ENCODE assay signal across 13 cellular contexts in the genomic region with DNA sequence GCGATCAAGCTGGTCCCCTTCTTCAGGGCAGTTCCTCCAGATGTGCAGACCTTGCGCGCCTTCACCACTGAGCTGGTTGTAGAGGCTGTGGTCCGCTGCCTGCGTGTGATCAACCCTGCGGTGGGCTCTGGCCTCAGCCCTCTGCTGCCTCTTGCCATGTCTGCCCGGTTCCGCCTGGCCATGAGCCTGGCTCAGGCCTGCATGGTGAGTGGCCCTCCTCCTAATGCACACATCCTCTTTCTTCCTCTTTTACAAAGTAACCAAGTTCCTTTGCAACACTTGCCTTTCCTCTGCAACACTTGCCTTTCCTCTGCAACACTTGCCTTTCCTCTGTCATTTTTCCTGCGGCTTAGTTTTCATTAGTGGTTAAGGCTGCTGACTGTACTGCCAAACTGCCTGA. TPM values are rescaled to one million over a fixed set of nuclear protein-coding genes. Genes with fewer than 3 reads are reported as not detected.
A peak's percentile ranks its signal among the peaks of the same experiment; 100 is the strongest.
DNase-seq lines count a peak whose midpoint lies in the region; ATAC-seq lines count a peak whose summit lies in the region.
"Had no signal": no experiment of that assay in that cellular context is flagged by ENCODE, and none has a peak within 500 bp of the region (broad histone marks: within the 10 kb centered on the region; RNA-seq: fewer than 3 reads in every experiment).

No MANE protein-coding gene starts in this region.

- H3K18ac ChIP-seq in neuronal stem cell (ENCODE audit: low read length), result no peak overlapping the region

- H3K23ac ChIP-seq in neuronal stem cell (ENCODE audit: low read depth, low read length, poor library complexity), result no peak overlapping the region

- WGBS in neuronal stem cell (ENCODE audit: extremely low coverage in 2 of 2, insufficient read length in 2 of 2, insufficient replicate concordance in 1 of 2), 2 donors, result no CpG with 5 or more reads among the region's 9 CpGs

- H3K4ac ChIP-seq in neuronal stem cell (ENCODE audit: low read length), result no peak overlapping the region

- H2AFZ ChIP-seq in Karpas-422 (ENCODE audit: low read length) (no peak overlapping the region), neuronal stem cell (ENCODE audit: low read length) (no peak overlapping the region)

- no peak overlapping the region for H2BK120ac ChIP-seq in neuronal stem cell (ENCODE audit: low read depth, low read length)

- no peak overlapping the region for H2BK5ac ChIP-seq in neuronal stem cell (ENCODE audit: low read length)

- no peak overlapping the region for H2BK15ac ChIP-seq in neuronal stem cell (ENCODE audit: low read length)

- DNase-seq in activated CD4-positive, alpha-beta T cell treated with anti-CD3 and anti-CD28 coated beads, Interleukin-2, amount 10 ng/mL, durations not matched to agents 24 days and 14 days, result no peak
- DNase-seq in activated CD4-positive, alpha-beta T cell treated with anti-CD3 and anti-CD28 coated beads, Interleukin-2, amount 50 U/mL, for 48 hours, result no peak
- DNase-seq in Karpas-422 (peak; percentile 48), neuronal stem cell (ENCODE audit: low spot score) (no peak), G401 (ENCODE audit: low spot score) (no peak), epidermal melanocyte (ENCODE audit: insufficient read length, low spot score) (no peak)
- DNase-seq: NCI-H2171, SK-N-SH, small intestine had no signal

- no peak overlapping the region for H2AK5ac ChIP-seq in neuronal stem cell (ENCODE audit: low read depth, low read length)

- peaks cover 12% of the 10 kb centered on the region for H3K4me1 Mint-ChIP-seq in activated CD4-positive, alpha-beta T cell treated with anti-CD3 and anti-CD28 coated beads, Interleukin-2, amount 10 ng/mL, durations not matched to agents 24 days and 14 days
- H3K4me1 Mint-ChIP-seq in activated T-helper 17 cell treated with anti-CD3 and anti-CD28 coated beads, Interleukin-2, amount 50 U/mL, for 72 hours, result peaks cover 6% of the 10 kb centered on the region

- H3K79me1 ChIP-seq in neuronal stem cell (ENCODE audit: low read depth, low read length), result no peaks in the 10 kb centered on the region

- H3K79me2 ChIP-seq in Karpas-422 (ENCODE audit: low read length), result peaks cover 3% of the 10 kb centered on the region; the same call in 1 of the 2 replicates

- H2BK12ac ChIP-seq in neuronal stem cell (ENCODE audit: low read length), result no peak overlapping the region

- H3K36me3 ChIP-seq in Karpas-422 (ENCODE audit: insufficient read depth, low read length), result no peaks in the 10 kb centered on the region
- no peaks in the 10 kb centered on the region for H3K36me3 ChIP-seq in neuronal stem cell (replicated peaks in 1 of 2; ENCODE audit: control insufficient read depth in 2 of 2, insufficient read depth in 2 of 2, low read length in 2 of 2)

- peak overlapping the region; percentile 92 for H3K4me3 Mint-ChIP-seq in activated CD4-positive, alpha-beta T cell treated with anti-CD3 and anti-CD28 coated beads, Interleukin-2, amount 10 ng/mL, durations not matched to agents 24 days and 14 days
- H3K4me3 Mint-ChIP-seq in activated T-helper 17 cell treated with anti-CD3 and anti-CD28 coated beads, Interleukin-2, amount 50 U/mL, for 72 hours, result peak overlapping the region; percentile 95

- no peak for ATAC-seq in activated T-helper 17 cell treated with anti-CD3 and anti-CD28 coated beads, Interleukin-2, amount 50 U/mL, for 72 hours (replicated peaks)
- no peak for ATAC-seq in GM18502 (IDR thresholded peaks at IDR 0.05; ENCODE audit: poor library complexity, unreplicated experiment)

- H3K9me3 ChIP-seq in Karpas-422 (ENCODE audit: low read length) (no peaks in the 10 kb centered on the region), neuronal stem cell (replicated peaks in 1 of 2; ENCODE audit: control insufficient read depth in 2 of 2, insufficient read depth in 1 of 2, low read depth in 1 of 2, low read length in 2 of 2) (no peaks in the 10 kb centered on the region)
- H3K9me3 ChIP-seq: SK-N-SH had no signal

- H4K20me1 ChIP-seq in Karpas-422 (ENCODE audit: insufficient read depth, low read depth, low read length), result no peaks in the 10 kb centered on the region

- H3K14ac ChIP-seq in neuronal stem cell (ENCODE audit: low read length), result no peak overlapping the region

- H3K27ac ChIP-seq in Karpas-422 (ENCODE audit: low read length) (no peak overlapping the region; the same call in 1 of the 2 replicates), neuronal stem cell (replicated peaks; ENCODE audit: low read length) (no peak overlapping the region)

- H3K9me3 Mint-ChIP-seq in activated CD4-positive, alpha-beta T cell treated with anti-CD3 and anti-CD28 coated beads, Interleukin-2, amount 10 ng/mL, durations not matched to agents 24 days and 14 days, result no peaks in the 10 kb centered on the region
- H3K9me3 Mint-ChIP-seq in activated T-helper 17 cell treated with anti-CD3 and anti-CD28 coated beads, Interleukin-2, amount 50 U/mL, for 72 hours, result no peaks in the 10 kb centered on the region

- intact Hi-C loops in activated CD4-positive, alpha-beta T cell treated with anti-CD3 and anti-CD28 coated beads, Interleukin-2, amount 10 ng/mL, durations not matched to agents 24 days and 14 days (cut with micrococcal nuclease), result no loop called here

- H3K27ac Mint-ChIP-seq in activated CD4-positive, alpha-beta T cell treated with anti-CD3 and anti-CD28 coated beads, Interleukin-2, amount 10 ng/mL, durations not matched to agents 24 days and 14 days, result peak overlapping the region; percentile 76
- peak overlapping the region; percentile 61 for H3K27ac Mint-ChIP-seq in activated T-helper 17 cell treated with anti-CD3 and anti-CD28 coated beads, Interleukin-2, amount 50 U/mL, for 72 hours

- no peaks in the 10 kb centered on the region for H3K27me3 Mint-ChIP-seq in activated CD4-positive, alpha-beta T cell treated with anti-CD3 and anti-CD28 coated beads, Interleukin-2, amount 10 ng/mL, durations not matched to agents 24 days and 14 days
- no peaks in the 10 kb centered on the region for H3K27me3 Mint-ChIP-seq in activated T-helper 17 cell treated with anti-CD3 and anti-CD28 coated beads, Interleukin-2, amount 50 U/mL, for 72 hours

- no peaks in the 10 kb centered on the region for H3K27me3 ChIP-seq in Karpas-422 (ENCODE audit: low read length)
- no peaks in the 10 kb centered on the region for H3K27me3 ChIP-seq in neuronal stem cell (ENCODE audit: control insufficient read depth in 3 of 3, insufficient read depth in 3 of 3, low read depth in 1 of 3, low read length in 3 of 3)

- peaks cover 14% of the 10 kb centered on the region for H3K36me3 Mint-ChIP-seq in activated CD4-positive, alpha-beta T cell treated with anti-CD3 and anti-CD28 coated beads, Interleukin-2, amount 10 ng/mL, durations not matched to agents 24 days and 14 days (ENCODE audit: low read depth)
- H3K36me3 Mint-ChIP-seq in activated T-helper 17 cell treated with anti-CD3 and anti-CD28 coated beads, Interleukin-2, amount 50 U/mL, for 72 hours (ENCODE audit: low read depth), result peaks cover 55% of the 10 kb centered on the region

- no peaks in the 10 kb centered on the region for H3K9me2 ChIP-seq in Karpas-422 (replicated peaks; ENCODE audit: insufficient read depth, low read length)
- H3K9me2 ChIP-seq: SK-N-SH had no signal

- H3K9ac ChIP-seq in Karpas-422 (ENCODE audit: low read length) (peak overlapping the region; percentile 43), neuronal stem cell (ENCODE audit: low read depth, low read length, poor library complexity) (peak overlapping the region; percentile 63)
- H3K9ac ChIP-seq: SK-N-SH had no signal

- no peak overlapping the region for H4K8ac ChIP-seq in neuronal stem cell (ENCODE audit: low read depth, low read length)

- peak overlapping the region; percentile 64 for H3K4me2 ChIP-seq in Karpas-422 (ENCODE audit: low read depth, low read length, poor library complexity, severe bottlenecking)
- H3K4me2 ChIP-seq in neuronal stem cell (ENCODE audit: insufficient read depth, low read length, poor library complexity, severe bottlenecking), result no peak overlapping the region
- H3K4me2 ChIP-seq: SK-N-SH had no signal

- H3K4me3 ChIP-seq in Karpas-422 (ENCODE audit: low read length) (peak overlapping the region; percentile 74; the same call in 1 of the 2 replicates), neuronal stem cell (ENCODE audit: low read length in 2 of 2) (no peak overlapping the region)

- H4K91ac ChIP-seq in neuronal stem cell (ENCODE audit: low read depth, low read length, poor library complexity), result no peak overlapping the region

- H3K4me1 ChIP-seq in Karpas-422 (ENCODE audit: low read length) (peaks cover 12% of the 10 kb centered on the region), neuronal stem cell (ENCODE audit: control insufficient read depth in 2 of 2, insufficient read depth in 1 of 2, low read depth in 1 of 2, low read length in 2 of 2) (no peaks in the 10 kb centered on the region)

- in situ Hi-C loops in G401 (cut with HindIII; ENCODE audit: low sequenced_read_pairs), result no loop called here

RNA-seq across cellular contexts. Expression of gene CCDC22, which starts 1.8 kb away (rescaled TPM):
- total RNA-seq in activated CD4-positive, alpha-beta T cell treated with anti-CD3 and anti-CD28 coated beads, Interleukin-2, amount 10 ng/mL, durations not matched to agents 24 days and 14 days, result 25.6 and 25.8 TPM in 2 replicates
- total RNA-seq in Karpas-422 (2014; rRNA removed; shearing (Covaris generic); ENCODE audit: low replicate concordance), result 25.9 and 30.0 TPM in 2 replicates
- total RNA-seq in activated T-helper 17 cell treated with anti-CD3 and anti-CD28 coated beads, Interleukin-2, amount 50 U/mL, for 72 hours, result 10 to 100 TPM; 21.7 to 33.0 TPM
- polyA plus RNA-seq in neuronal stem cell (2013, experiment 1 of 2), result 7.9 TPM
- 7.4 TPM for polyA plus RNA-seq in neuronal stem cell (2013, experiment 2 of 2)
- total RNA-seq in G401 (2014; rRNA removed; shearing (Covaris generic)), result 24.2 and 32.0 TPM in 2 replicates

RNA-seq across cellular contexts. Expression of gene CACNA1F, which starts 3.9 kb away (rescaled TPM):
- 0.07 and 0.14 TPM in 2 replicates for total RNA-seq in activated CD4-positive, alpha-beta T cell treated with anti-CD3 and anti-CD28 coated beads, Interleukin-2, amount 10 ng/mL, durations not matched to agents 24 days and 14 days
- not detected in 2 replicates for total RNA-seq in Karpas-422 (2014; rRNA removed; shearing (Covaris generic); ENCODE audit: low replicate concordance)
- 1 to 10 TPM in 1 of 2 donors, under 1 TPM in 1; 0.82 to 6.2 TPM for total RNA-seq in activated T-helper 17 cell treated with anti-CD3 and anti-CD28 coated beads, Interleukin-2, amount 50 U/mL, for 72 hours
- polyA plus RNA-seq in neuronal stem cell (2013, experiment 1 of 2), result 0.56 TPM
- polyA plus RNA-seq in neuronal stem cell (2013, experiment 2 of 2), result 0.58 TPM
- total RNA-seq in G401 (2014; rRNA removed; shearing (Covaris generic)), result not detected in 2 replicates
- total RNA-seq: mesenteric fat pad had no signal
- polyA plus RNA-seq: SK-N-SH had no signal

RNA-seq across cellular contexts. Expression of gene FOXP3, which starts 27.4 kb away (rescaled TPM):
- total RNA-seq in activated CD4-positive, alpha-beta T cell treated with anti-CD3 and anti-CD28 coated beads, Interleukin-2, amount 10 ng/mL, durations not matched to agents 24 days and 14 days, result 13.1 and 14.2 TPM in 2 replicates
- total RNA-seq in Karpas-422 (2014; rRNA removed; shearing (Covaris generic); ENCODE audit: low replicate concordance), result 0.07 TPM in 1 of 2 replicates, not detected in the other
- 100 to 1,000 TPM in 1 of 2 donors, 10 to 100 TPM in 1; 80.4 to 109 TPM for total RNA-seq in activated T-helper 17 cell treated with anti-CD3 and anti-CD28 coated beads, Interleukin-2, amount 50 U/mL, for 72 hours
- 0.25 TPM for polyA plus RNA-seq in neuronal stem cell (2013, experiment 1 of 2)
- 0.19 TPM for polyA plus RNA-seq in neuronal stem cell (2013, experiment 2 of 2)
- not detected in 2 replicates for total RNA-seq in G401 (2014; rRNA removed; shearing (Covaris generic))
- total RNA-seq: dermis microvascular lymphatic vessel endothelial cell, mesenteric fat pad had no signal

RNA-seq across cellular contexts. Expression of gene PPP1R3F, which starts 32.5 kb away (rescaled TPM):
- 6.3 and 8.3 TPM in 2 replicates for total RNA-seq in activated CD4-positive, alpha-beta T cell treated with anti-CD3 and anti-CD28 coated beads, Interleukin-2, amount 10 ng/mL, durations not matched to agents 24 days and 14 days
- total RNA-seq in Karpas-422 (2014; rRNA removed; shearing (Covaris generic); ENCODE audit: low replicate concordance), result 0.19 and 1.0 TPM in 2 replicates
- total RNA-seq in activated T-helper 17 cell treated with anti-CD3 and anti-CD28 coated beads, Interleukin-2, amount 50 U/mL, for 72 hours, result 1 to 10 TPM; 6.6 to 8.8 TPM
- 12.8 TPM for polyA plus RNA-seq in neuronal stem cell (2013, experiment 1 of 2)
- 11.4 TPM for polyA plus RNA-seq in neuronal stem cell (2013, experiment 2 of 2)
- 2.0 and 2.5 TPM in 2 replicates for total RNA-seq in G401 (2014; rRNA removed; shearing (Covaris generic))

RNA-seq across cellular contexts. Expression of gene SYP, which starts 37.1 kb away (rescaled TPM):
- total RNA-seq in activated CD4-positive, alpha-beta T cell treated with anti-CD3 and anti-CD28 coated beads, Interleukin-2, amount 10 ng/mL, durations not matched to agents 24 days and 14 days, result 4.9 and 5.3 TPM in 2 replicates
- 0.86 and 1.2 TPM in 2 replicates for total RNA-seq in Karpas-422 (2014; rRNA removed; shearing (Covaris generic); ENCODE audit: low replicate concordance)
- 10 to 100 TPM; 16.6 to 53.4 TPM for total RNA-seq in activated T-helper 17 cell treated with anti-CD3 and anti-CD28 coated beads, Interleukin-2, amount 50 U/mL, for 72 hours
- 0.32 TPM for polyA plus RNA-seq in neuronal stem cell (2013, experiment 1 of 2)
- polyA plus RNA-seq in neuronal stem cell (2013, experiment 2 of 2), result 0.37 TPM
- total RNA-seq in G401 (2014; rRNA removed; shearing (Covaris generic)), result 8.7 and 13.8 TPM in 2 replicates

Comparison
In these comparisons a context has a peak if more than half of its experiments do, and no peak if none do; other contexts are left out.
1. RNA of gene FOXP3, which starts 27.4 kb away (total RNA-seq): 80.4 to 109 TPM in activated T-helper 17 cell treated with anti-CD3 and anti-CD28 coated beads, Interleukin-2, amount 50 U/mL, for 72 hours and 13.1 to 14.2 TPM in activated CD4-positive, alpha-beta T cell treated with anti-CD3 and anti-CD28 coated beads, Interleukin-2, amount 10 ng/mL, durations not matched to agents 24 days and 14 days; 0.07 TPM in Karpas-422 and not detected in G401; every median in the first group is over 10 times any median in the second.